19 cellular contexts compared by ENCODE assay signal in genomic region chr7:152911904-152912303, GRCh38.
"Had no signal": no experiment of that assay in that cellular context is flagged by ENCODE, and none has a peak within 500 bp of the region (broad histone marks: within the 10 kb centered on the region; RNA-seq: fewer than 3 reads in every experiment).

No MANE protein-coding gene starts in this region.

- H3K27ac ChIP-seq: breast epithelium had no signal

- ATAC-seq: activated CD8-positive, alpha-beta memory T cell treated with anti-CD3 and anti-CD28 coated beads, Interleukin-2, amount 10 ng/mL, durations not matched to agents 7 days and 5 days; T-helper 17 cell had no signal

- H3K27me3 ChIP-seq: breast epithelium had no signal

- H3K9me3 ChIP-seq: breast epithelium had no signal

- H3K36me3 ChIP-seq: breast epithelium had no signal

- H3K9me3 Mint-ChIP-seq: activated B cell treated with CpG ODN at 0.5 μM for 24 hours; activated CD4-positive, alpha-beta T cell treated with anti-CD3 and anti-CD28 coated beads, Interleukin-2, amount 10 ng/mL, durations not matched to agents 24 days and 14 days; activated naive CD4-positive, alpha-beta T cell treated with anti-CD3 and anti-CD28 coated beads, Interleukin-2, amount 50 U/mL, for 24 hours; activated T-cell treated with anti-CD3 and anti-CD28 coated beads, Interleukin-2, amount 50 U/mL, for 24 hours; activated T-helper 1 cell treated with anti-CD3 and anti-CD28 coated beads, Interleukin-12 subunit alpha, Interleukin-12 subunit beta, Interleukin-2, Interleukin-4 antibody, amounts not matched to agents 30 ng/mL and 10 ng/mL and 1 ng/mL, durations not matched to agents 14 hours and 24 hours and 36 hours had no signal

- H3K4me3 Mint-ChIP-seq: activated B cell treated with CpG ODN at 0.5 μM for 24 hours; activated CD4-positive, alpha-beta T cell treated with anti-CD3 and anti-CD28 coated beads, Interleukin-2, amount 10 ng/mL, durations not matched to agents 24 days and 14 days; activated CD8-positive, alpha-beta memory T cell treated with anti-CD3 and anti-CD28 coated beads, Interleukin-2, amount 10 ng/mL, durations not matched to agents 7 days and 5 days; activated naive CD4-positive, alpha-beta T cell treated with anti-CD3 and anti-CD28 coated beads, Interleukin-2, amount 50 U/mL, for 24 hours; activated T-cell treated with anti-CD3 and anti-CD28 coated beads, Interleukin-2, amount 50 U/mL, for 24 hours; activated T-helper 1 cell treated with anti-CD3 and anti-CD28 coated beads, Interleukin-12 subunit alpha, Interleukin-12 subunit beta, Interleukin-2, Interleukin-4 antibody, amounts not matched to agents 30 ng/mL and 10 ng/mL and 1 ng/mL, durations not matched to agents 14 hours and 24 hours and 36 hours; T-helper 17 cell had no signal

- H3K27me3 Mint-ChIP-seq: activated B cell treated with CpG ODN at 0.5 μM for 24 hours; activated CD4-positive, alpha-beta T cell treated with anti-CD3 and anti-CD28 coated beads, Interleukin-2, amount 10 ng/mL, durations not matched to agents 24 days and 14 days; activated CD8-positive, alpha-beta memory T cell treated with anti-CD3 and anti-CD28 coated beads, Interleukin-2, amount 10 ng/mL, durations not matched to agents 7 days and 5 days; activated naive CD4-positive, alpha-beta T cell treated with anti-CD3 and anti-CD28 coated beads, Interleukin-2, amount 50 U/mL, for 24 hours; activated T-cell treated with anti-CD3 and anti-CD28 coated beads, Interleukin-2, amount 50 U/mL, for 24 hours; T-helper 17 cell had no signal

- H3K4me3 ChIP-seq: breast epithelium had no signal

- DNase-seq: activated B cell treated with CpG ODN at 0.5 μM for 24 hours; activated CD4-positive, alpha-beta T cell treated with anti-CD3 and anti-CD28 coated beads for 1 hour; activated CD4-positive, alpha-beta T cell treated with anti-CD3 and anti-CD28 coated beads, Interleukin-2, amount 10 ng/mL, durations not matched to agents 24 days and 14 days; activated CD4-positive, alpha-beta T cell treated with anti-CD3 and anti-CD28 coated beads, Interleukin-2, amount 50 U/mL, for 48 hours; activated CD8-positive, alpha-beta memory T cell treated with anti-CD3 and anti-CD28 coated beads, Interleukin-2, amount 10 ng/mL, durations not matched to agents 7 days and 5 days; activated effector memory CD4-positive, alpha-beta T cell treated with Interleukin-2 at 50 U/mL for 16 hours; activated naive CD4-positive, alpha-beta T cell; activated T-cell treated with anti-CD3 and anti-CD28 coated beads, Interleukin-2, amount 50 U/mL, for 24 hours; central memory CD4-positive, alpha-beta T cell; Karpas-422; NCI-H1930; NCI-H2107; NCI-H510A treated with DMSO at 0.1 percent for 48 hours; SHP77 treated with DMSO at 0.1 percent for 48 hours; T-helper 17 cell; T-helper 9 cell had no signal

- H3K27ac Mint-ChIP-seq: activated B cell treated with CpG ODN at 0.5 μM for 24 hours; activated CD4-positive, alpha-beta T cell treated with anti-CD3 and anti-CD28 coated beads, Interleukin-2, amount 10 ng/mL, durations not matched to agents 24 days and 14 days; activated CD8-positive, alpha-beta memory T cell treated with anti-CD3 and anti-CD28 coated beads, Interleukin-2, amount 10 ng/mL, durations not matched to agents 7 days and 5 days; activated naive CD4-positive, alpha-beta T cell treated with anti-CD3 and anti-CD28 coated beads, Interleukin-2, amount 50 U/mL, for 24 hours; activated T-cell treated with anti-CD3 and anti-CD28 coated beads, Interleukin-2, amount 50 U/mL, for 24 hours; activated T-helper 1 cell treated with anti-CD3 and anti-CD28 coated beads, Interleukin-12 subunit alpha, Interleukin-12 subunit beta, Interleukin-2, Interleukin-4 antibody, amounts not matched to agents 30 ng/mL and 10 ng/mL and 1 ng/mL, durations not matched to agents 14 hours and 24 hours and 36 hours; T-helper 17 cell had no signal

- H3K4me1 ChIP-seq: breast epithelium had no signal

- H3K4me1 Mint-ChIP-seq: activated B cell treated with CpG ODN at 0.5 μM for 24 hours; activated CD4-positive, alpha-beta T cell treated with anti-CD3 and anti-CD28 coated beads, Interleukin-2, amount 10 ng/mL, durations not matched to agents 24 days and 14 days; activated CD8-positive, alpha-beta memory T cell treated with anti-CD3 and anti-CD28 coated beads, Interleukin-2, amount 10 ng/mL, durations not matched to agents 7 days and 5 days; activated naive CD4-positive, alpha-beta T cell treated with anti-CD3 and anti-CD28 coated beads, Interleukin-2, amount 50 U/mL, for 24 hours; T-helper 17 cell had no signal
